In genomic region chr1:50976111-50976889, GRCh38 we compare ENCODE assay signal across 1 cellular context.
A peak's percentile ranks its signal among the peaks of the same experiment; 100 is the strongest.
TF ChIP-seq lines count a peak whose summit lies in the region.

No MANE protein-coding gene starts in this region.

TF ChIP-seq in K562, 482 proteins besides CTCF, POLR2A, EP300 and RAD21 (continued from another document and continues in another):
- TF ChIP-seq, protein P1, sequence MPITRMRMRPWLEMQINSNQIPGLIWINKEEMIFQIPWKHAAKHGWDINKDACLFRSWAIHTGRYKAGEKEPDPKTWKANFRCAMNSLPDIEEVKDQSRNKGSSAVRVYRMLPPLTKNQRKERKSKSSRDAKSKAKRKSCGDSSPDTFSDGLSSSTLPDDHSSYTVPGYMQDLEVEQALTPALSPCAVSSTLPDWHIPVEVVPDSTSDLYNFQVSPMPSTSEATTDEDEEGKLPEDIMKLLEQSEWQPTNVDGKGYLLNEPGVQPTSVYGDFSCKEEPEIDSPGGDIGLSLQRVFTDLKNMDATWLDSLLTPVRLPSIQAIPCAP (CRISPR knock-in tag; IDR thresholded peaks at IDR 0.05; ENCODE audit: borderline replicate concordance), result no peak
- no peak for TF ChIP-seq TRIM28 (IDR thresholded peaks at IDR 0.05)
- TF ChIP-seq, protein P2, sequence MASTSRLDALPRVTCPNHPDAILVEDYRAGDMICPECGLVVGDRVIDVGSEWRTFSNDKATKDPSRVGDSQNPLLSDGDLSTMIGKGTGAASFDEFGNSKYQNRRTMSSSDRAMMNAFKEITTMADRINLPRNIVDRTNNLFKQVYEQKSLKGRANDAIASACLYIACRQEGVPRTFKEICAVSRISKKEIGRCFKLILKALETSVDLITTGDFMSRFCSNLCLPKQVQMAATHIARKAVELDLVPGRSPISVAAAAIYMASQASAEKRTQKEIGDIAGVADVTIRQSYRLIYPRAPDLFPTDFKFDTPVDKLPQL (IDR thresholded peaks at IDR 0.05; ENCODE audit: extremely low read depth, insufficient read length), result no peak
- TF ChIP-seq BRF1 (IDR thresholded peaks at IDR 0.05; ENCODE audit: borderline replicate concordance, extremely low read depth, insufficient read length), result no peak
- TF ChIP-seq ZKSCAN1 (IDR thresholded peaks at IDR 0.05; ENCODE audit: low read depth, low read length), result no peak
- TF ChIP-seq USF2 (CRISPR knock-in tag; IDR thresholded peaks at IDR 0.05), result no peak
- TF ChIP-seq ARID3A (IDR thresholded peaks at IDR 0.05; ENCODE audit: borderline replicate concordance, low read depth, low read length), result no peak
- no peak for TF ChIP-seq FOXJ2 (tag; IDR thresholded peaks at IDR 0.05)
- TF ChIP-seq CHD1 (IDR thresholded peaks at IDR 0.05; ENCODE audit: low read length), result peak; percentile 84
- peak in 1 of 2 experiments; percentile 57; a peak in 1 of 4 replicates for TF ChIP-seq MLLT1 (IDR thresholded peaks at IDR 0.05)
- TF ChIP-seq STAT6 (CRISPR knock-in tag; IDR thresholded peaks at IDR 0.05), result no peak
- TF ChIP-seq, protein P3, sequence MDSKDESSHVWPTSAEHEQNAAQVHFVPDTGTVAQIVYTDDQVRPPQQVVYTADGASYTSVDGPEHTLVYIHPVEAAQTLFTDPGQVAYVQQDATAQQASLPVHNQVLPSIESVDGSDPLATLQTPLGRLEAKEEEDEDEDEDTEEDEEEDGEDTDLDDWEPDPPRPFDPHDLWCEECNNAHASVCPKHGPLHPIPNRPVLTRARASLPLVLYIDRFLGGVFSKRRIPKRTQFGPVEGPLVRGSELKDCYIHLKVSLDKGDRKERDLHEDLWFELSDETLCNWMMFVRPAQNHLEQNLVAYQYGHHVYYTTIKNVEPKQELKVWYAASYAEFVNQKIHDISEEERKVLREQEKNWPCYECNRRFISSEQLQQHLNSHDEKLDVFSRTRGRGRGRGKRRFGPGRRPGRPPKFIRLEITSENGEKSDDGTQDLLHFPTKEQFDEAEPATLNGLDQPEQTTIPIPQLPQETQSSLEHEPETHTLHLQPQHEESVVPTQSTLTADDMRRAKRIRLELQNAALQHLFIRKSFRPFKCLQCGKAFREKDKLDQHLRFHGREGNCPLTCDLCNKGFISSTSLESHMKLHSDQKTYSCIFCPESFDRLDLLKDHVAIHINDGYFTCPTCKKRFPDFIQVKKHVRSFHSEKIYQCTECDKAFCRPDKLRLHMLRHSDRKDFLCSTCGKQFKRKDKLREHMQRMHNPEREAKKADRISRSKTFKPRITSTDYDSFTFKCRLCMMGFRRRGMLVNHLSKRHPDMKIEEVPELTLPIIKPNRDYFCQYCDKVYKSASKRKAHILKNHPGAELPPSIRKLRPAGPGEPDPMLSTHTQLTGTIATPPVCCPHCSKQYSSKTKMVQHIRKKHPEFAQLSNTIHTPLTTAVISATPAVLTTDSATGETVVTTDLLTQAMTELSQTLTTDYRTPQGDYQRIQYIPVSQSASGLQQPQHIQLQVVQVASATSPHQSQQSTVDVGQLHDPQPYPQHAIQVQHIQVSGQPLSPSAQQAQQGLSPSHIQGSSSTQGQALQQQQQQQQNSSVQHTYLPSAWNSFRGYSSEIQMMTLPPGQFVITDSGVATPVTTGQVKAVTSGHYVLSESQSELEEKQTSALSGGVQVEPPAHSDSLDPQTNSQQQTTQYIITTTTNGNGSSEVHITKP (IDR thresholded peaks at IDR 0.05; ENCODE audit: partially characterized antibody), result no peak
- no peak for TF ChIP-seq SMC3 (conservative IDR thresholded peaks at IDR 0.05; ENCODE audit: insufficient read depth, low read depth, low read length)
- TF ChIP-seq TAF7 (tag; IDR thresholded peaks at IDR 0.05), result peak; percentile 58; the same call in 1 of the 2 replicates
- TF ChIP-seq SREBF2 (CRISPR knock-in tag; IDR thresholded peaks at IDR 0.05), result no peak
- TF ChIP-seq ZBTB7A (IDR thresholded peaks at IDR 0.05; ENCODE audit: borderline replicate concordance, control insufficient read depth, low read depth, low read length), result no peak
- peak; percentile 39; the same call in 1 of the 2 replicates for TF ChIP-seq MTA3 (IDR thresholded peaks at IDR 0.05; ENCODE audit: borderline replicate concordance)
- TF ChIP-seq, protein P4, sequence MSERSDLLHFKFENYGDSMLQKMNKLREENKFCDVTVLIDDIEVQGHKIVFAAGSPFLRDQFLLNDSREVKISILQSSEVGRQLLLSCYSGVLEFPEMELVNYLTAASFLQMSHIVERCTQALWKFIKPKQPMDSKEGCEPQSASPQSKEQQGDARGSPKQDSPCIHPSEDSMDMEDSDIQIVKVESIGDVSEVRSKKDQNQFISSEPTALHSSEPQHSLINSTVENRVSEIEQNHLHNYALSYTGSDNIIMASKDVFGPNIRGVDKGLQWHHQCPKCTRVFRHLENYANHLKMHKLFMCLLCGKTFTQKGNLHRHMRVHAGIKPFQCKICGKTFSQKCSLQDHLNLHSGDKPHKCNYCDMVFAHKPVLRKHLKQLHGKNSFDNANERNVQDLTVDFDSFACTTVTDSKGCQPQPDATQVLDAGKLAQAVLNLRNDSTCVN (CRISPR knock-in tag; IDR thresholded peaks at IDR 0.05), result 0 out of 2 replicates have a peak, but pooled peaks have one; percentile 6
- no peak for TF ChIP-seq TEAD2 (tag; IDR thresholded peaks at IDR 0.05)
- no peak for TF ChIP-seq CSDE1 (IDR thresholded peaks at IDR 0.05)
- no peak for TF ChIP-seq JUN (IDR thresholded peaks at IDR 0.05; ENCODE audit: borderline replicate concordance, low read depth, low read length)
- no peak for TF ChIP-seq JUN (CRISPR knock-in tag; IDR thresholded peaks at IDR 0.05; ENCODE audit: borderline replicate concordance)
- no peak for TF ChIP-seq FOXK2 (conservative IDR thresholded peaks at IDR 0.05 in 1 of 2, IDR thresholded peaks at IDR 0.05 in 1 of 2; ENCODE audit: low read depth in 2 of 2)
- TF ChIP-seq SPI1 (IDR thresholded peaks at IDR 0.05; ENCODE audit: borderline replicate concordance, low read depth, low read length), result no peak
- TF ChIP-seq PCBP1 (IDR thresholded peaks at IDR 0.05; ENCODE audit: low read depth, low read length, poor library complexity, severe bottlenecking), result no peak
- TF ChIP-seq MTA2 (IDR thresholded peaks at IDR 0.05; ENCODE audit: low read depth), result no peak
- no peak for TF ChIP-seq NFIX (CRISPR knock-in tag; IDR thresholded peaks at IDR 0.05; ENCODE audit: low read depth)
- TF ChIP-seq RBFOX2 (IDR thresholded peaks at IDR 0.05; ENCODE audit: low read depth, low read length), result no peak
- no peak for TF ChIP-seq NFE2 (IDR thresholded peaks at IDR 0.05; ENCODE audit: low read depth)
- TF ChIP-seq HNRNPK (IDR thresholded peaks at IDR 0.05; ENCODE audit: low read depth, low read length, poor library complexity, severe bottlenecking), result no peak
- TF ChIP-seq HDAC2 (IDR thresholded peaks at IDR 0.05), result no peak
- TF ChIP-seq TARDBP (IDR thresholded peaks at IDR 0.05), result no peak
- TF ChIP-seq, protein P5, sequence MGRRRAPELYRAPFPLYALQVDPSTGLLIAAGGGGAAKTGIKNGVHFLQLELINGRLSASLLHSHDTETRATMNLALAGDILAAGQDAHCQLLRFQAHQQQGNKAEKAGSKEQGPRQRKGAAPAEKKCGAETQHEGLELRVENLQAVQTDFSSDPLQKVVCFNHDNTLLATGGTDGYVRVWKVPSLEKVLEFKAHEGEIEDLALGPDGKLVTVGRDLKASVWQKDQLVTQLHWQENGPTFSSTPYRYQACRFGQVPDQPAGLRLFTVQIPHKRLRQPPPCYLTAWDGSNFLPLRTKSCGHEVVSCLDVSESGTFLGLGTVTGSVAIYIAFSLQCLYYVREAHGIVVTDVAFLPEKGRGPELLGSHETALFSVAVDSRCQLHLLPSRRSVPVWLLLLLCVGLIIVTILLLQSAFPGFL (CRISPR knock-in tag; IDR thresholded peaks at IDR 0.05), result no peak
- 0 out of 4 replicates have a peak, but pooled peaks of 1 of the 2 experiments have one; percentile 45 for TF ChIP-seq UBTF (IDR thresholded peaks at IDR 0.05; ENCODE audit: borderline replicate concordance in 1 of 2, low read depth in 2 of 2, low read length in 2 of 2)
